1 cellular context compared by ENCODE assay signal in genomic region chr16:85228970-85229430, GRCh38.
TF ChIP-seq lines count a peak whose summit lies in the region.

No MANE protein-coding gene starts in this region.

TF ChIP-seq in H1, 55 proteins besides CTCF, POLR2A, EP300 and RAD21 (continued from another document):
- no peak for TF ChIP-seq USF2 (IDR thresholded peaks at IDR 0.05; ENCODE audit: low read length)
TF ChIP-seq in H1: peak in this region for 0.
